16 cellular contexts compared by ENCODE assay signal in genomic region chr7:24793982-24794648, GRCh38. TPM values are rescaled to one million over a fixed set of nuclear protein-coding genes. Genes with fewer than 3 reads are reported as not detected.
A peak's percentile ranks its signal among the peaks of the same experiment; 100 is the strongest.
DNase-seq lines count a peak whose midpoint lies in the region; ATAC-seq lines count a peak whose summit lies in the region.
"Had no signal": no experiment of that assay in that cellular context is flagged by ENCODE, and none has a peak within 500 bp of the region (broad histone marks: within the 10 kb centered on the region; RNA-seq: fewer than 3 reads in every experiment).

No MANE protein-coding gene starts in this region.

- H3K27me3 Mint-ChIP-seq in activated T-cell treated with anti-CD3 and anti-CD28 coated beads, Interleukin-2, amount 50 U/mL, for 24 hours: no peaks in the 10 kb centered on the region
- no peaks in the 10 kb centered on the region for H3K27me3 Mint-ChIP-seq in activated CD8-positive, alpha-beta T cell treated with anti-CD3 and anti-CD28 coated beads, Interleukin-2, amount 10 ng/mL, durations not matched to agents 7 days and 5 days (ENCODE audit: low read depth)

- no peak overlapping the region for H3K4me3 Mint-ChIP-seq in activated T-cell treated with anti-CD3 and anti-CD28 coated beads, Interleukin-2, amount 50 U/mL, for 24 hours
- no peak overlapping the region for H3K4me3 Mint-ChIP-seq in activated CD8-positive, alpha-beta T cell treated with anti-CD3 and anti-CD28 coated beads, Interleukin-2, amount 10 ng/mL, durations not matched to agents 7 days and 5 days
- no peak overlapping the region for H3K4me3 Mint-ChIP-seq in stimulated activated effector memory CD8-positive, alpha-beta T cell treated with anti-CD3 and anti-CD28 coated beads, Interleukin-12 subunit alpha, Interleukin-12 subunit beta, amount 100 ng/mL, for 72 hours

- H3K4me1 Mint-ChIP-seq in activated T-cell treated with anti-CD3 and anti-CD28 coated beads, Interleukin-2, amount 50 U/mL, for 24 hours (ENCODE audit: low read depth): peaks cover 19% of the 10 kb centered on the region
- peaks cover 15% of the 10 kb centered on the region for H3K4me1 Mint-ChIP-seq in activated CD8-positive, alpha-beta T cell treated with anti-CD3 and anti-CD28 coated beads, Interleukin-2, amount 10 ng/mL, durations not matched to agents 7 days and 5 days (ENCODE audit: low read depth)
- peaks cover 21% of the 10 kb centered on the region for H3K4me1 Mint-ChIP-seq in stimulated activated effector memory CD8-positive, alpha-beta T cell treated with anti-CD3 and anti-CD28 coated beads, Interleukin-12 subunit alpha, Interleukin-12 subunit beta, amount 100 ng/mL, for 72 hours

- no peak for DNase-seq in activated T-cell treated with anti-CD3 and anti-CD28 coated beads, Interleukin-2, amount 50 U/mL, for 24 hours
- DNase-seq in activated T-cell treated with anti-CD3 and anti-CD28 coated beads, Interleukin-2, amount 50 U/mL, for 1 hour: no peak
- peak; percentile 32 for DNase-seq in NAMALWA (ENCODE audit: low spot score)
- no peak for DNase-seq in activated CD8-positive, alpha-beta T cell treated with anti-CD3 and anti-CD28 coated beads, Interleukin-2, amount 10 ng/mL, durations not matched to agents 7 days and 5 days
- peak in 1 of 2 donors; percentile 45 for DNase-seq in stimulated activated effector memory CD8-positive, alpha-beta T cell treated with anti-CD3 and anti-CD28 coated beads, Interleukin-12 subunit alpha, Interleukin-12 subunit beta, amount 100 ng/mL, for 72 hours (ENCODE audit: low spot score in 2 of 2)
- DNase-seq in COLO668 (lab: John Stamatoyannopoulos, UW; ENCODE audit: unreplicated experiment): no peak
- DNase-seq: activated CD4-positive, CD25-positive, alpha-beta regulatory T cell; activated effector memory CD4-positive, alpha-beta T cell treated with anti-CD3 and anti-CD28 coated beads, Interleukin-2, amount 50 U/mL, for 16 hours; effector CD8-positive, alpha-beta T cell; NCI-H2029; NCI-H774; SJCRH30; stimulated activated CD8-positive, alpha-beta memory T cell treated with anti-CD3 and anti-CD28 coated beads, Interleukin-4, amount 100 ng/mL, for 48 hours; transverse colon had no signal

- no peaks in the 10 kb centered on the region for H3K9me3 Mint-ChIP-seq in activated T-cell treated with anti-CD3 and anti-CD28 coated beads, Interleukin-2, amount 50 U/mL, for 24 hours
- no peaks in the 10 kb centered on the region for H3K9me3 Mint-ChIP-seq in activated CD8-positive, alpha-beta T cell treated with anti-CD3 and anti-CD28 coated beads, Interleukin-2, amount 10 ng/mL, durations not matched to agents 7 days and 5 days (ENCODE audit: insufficient read depth)
- H3K9me3 Mint-ChIP-seq in stimulated activated effector memory CD8-positive, alpha-beta T cell treated with anti-CD3 and anti-CD28 coated beads, Interleukin-12 subunit alpha, Interleukin-12 subunit beta, amount 100 ng/mL, for 72 hours: no peaks in the 10 kb centered on the region

- H3K27ac Mint-ChIP-seq in activated T-cell treated with anti-CD3 and anti-CD28 coated beads, Interleukin-2, amount 50 U/mL, for 24 hours: peak overlapping the region; percentile 54
- peak overlapping the region; percentile 47 for H3K27ac Mint-ChIP-seq in activated CD8-positive, alpha-beta T cell treated with anti-CD3 and anti-CD28 coated beads, Interleukin-2, amount 10 ng/mL, durations not matched to agents 7 days and 5 days
- peak overlapping the region; percentile 50 for H3K27ac Mint-ChIP-seq in stimulated activated effector memory CD8-positive, alpha-beta T cell treated with anti-CD3 and anti-CD28 coated beads, Interleukin-12 subunit alpha, Interleukin-12 subunit beta, amount 100 ng/mL, for 72 hours

- POLR2A ChIA-PET in activated CD8-positive, alpha-beta T cell treated with anti-CD3 and anti-CD28 coated beads, Interleukin-2, amount 10 ng/mL, durations not matched to agents 7 days and 5 days (lab: Charles Lee): no interaction called here

- peak; percentile 49 for ATAC-seq in activated CD8-positive, alpha-beta T cell treated with anti-CD3 and anti-CD28 coated beads, Interleukin-2, amount 10 ng/mL, durations not matched to agents 7 days and 5 days
- no peak for ATAC-seq in stimulated activated effector memory CD8-positive, alpha-beta T cell treated with anti-CD3 and anti-CD28 coated beads, Interleukin-12 subunit alpha, Interleukin-12 subunit beta, amount 100 ng/mL, for 72 hours
- ATAC-seq in GM21528 (IDR thresholded peaks at IDR 0.05; ENCODE audit: low FRiP score, unreplicated experiment): no peak
- no peak for ATAC-seq in HG02588 (IDR thresholded peaks at IDR 0.05; ENCODE audit: unreplicated experiment)

- CTCF ChIA-PET in activated CD8-positive, alpha-beta T cell treated with anti-CD3 and anti-CD28 coated beads, Interleukin-2, amount 10 ng/mL, durations not matched to agents 7 days and 5 days (lab: Charles Lee): interaction anchor here (1.1 kb wide), 1 partner anchor 19 kb away, joined by 3 read pairs; no protein-coding TSS in a partner anchor

- H3K36me3 Mint-ChIP-seq in activated T-cell treated with anti-CD3 and anti-CD28 coated beads, Interleukin-2, amount 50 U/mL, for 24 hours (ENCODE audit: low read depth): peaks cover 61% of the 10 kb centered on the region
- peaks cover 54% of the 10 kb centered on the region for H3K36me3 Mint-ChIP-seq in activated CD8-positive, alpha-beta T cell treated with anti-CD3 and anti-CD28 coated beads, Interleukin-2, amount 10 ng/mL, durations not matched to agents 7 days and 5 days (ENCODE audit: low read depth)
- peaks cover 56% of the 10 kb centered on the region for H3K36me3 Mint-ChIP-seq in stimulated activated effector memory CD8-positive, alpha-beta T cell treated with anti-CD3 and anti-CD28 coated beads, Interleukin-12 subunit alpha, Interleukin-12 subunit beta, amount 100 ng/mL, for 72 hours

RNA-seq across cellular contexts. Expression of gene GSDME, which starts 36.9 kb away (rescaled TPM):
- total RNA-seq in activated CD8-positive, alpha-beta T cell treated with anti-CD3 and anti-CD28 coated beads, Interleukin-2, amount 10 ng/mL, durations not matched to agents 7 days and 5 days: 1 to 10 TPM; 2.9 to 3.0 TPM
